In genomic region chr2:118557016-118557415, GRCh38 we compare ENCODE assay signal across 29 cellular contexts.
"Had no signal": no experiment of that assay in that cellular context is flagged by ENCODE, and none has a peak within 500 bp of the region (broad histone marks: within the 10 kb centered on the region; RNA-seq: fewer than 3 reads in every experiment).

No MANE protein-coding gene starts in this region.

- ATAC-seq: stimulated activated effector memory CD8-positive, alpha-beta T cell treated with anti-CD3 and anti-CD28 coated beads, Interleukin-12 subunit alpha, Interleukin-12 subunit beta, amount 100 ng/mL, for 72 hours; stimulated activated memory B cell treated with anti-CD40 and anti-IgM and Interleukin-4, amounts not matched to agents 10 μg/mL and 1 μg/mL and 100 μg/mL, for 72 hours; stimulated activated naive B cell treated with anti-CD40 and anti-IgM and Interleukin-4, amounts not matched to agents 10 μg/mL and 1 μg/mL and 100 μg/mL, for 72 hours; stimulated activated naive CD8-positive, alpha-beta T cell treated with anti-CD3 and anti-CD28 coated beads, Interleukin-15, amount 100 ng/mL, for 72 hours; stimulated activated naive CD8-positive, alpha-beta T cell treated with anti-CD3 and anti-CD28 coated beads, Interleukin-15, Interleukin-2, amounts not matched to agents 100 U/mL and 50 U/mL, for 24 hours; upper lobe of right lung had no signal

- H3K36me3 ChIP-seq: stomach, suprapubic skin, thoracic aorta, thyroid gland, tibial artery, tibial nerve, transverse colon, upper lobe of left lung, upper lobe of right lung, uterus, vagina had no signal

- H3K27ac ChIP-seq: stomach, suprapubic skin, testis, thoracic aorta, thyroid gland, tibial artery, tibial nerve, transverse colon, upper lobe of left lung, upper lobe of right lung, uterus, vagina had no signal

- H3K9me3 ChIP-seq: stomach, suprapubic skin, testis, thoracic aorta, thyroid gland, tibial artery, tibial nerve, transverse colon, upper lobe of left lung, upper lobe of right lung, uterus, vagina had no signal

- H3K27ac Mint-ChIP-seq: stimulated activated effector memory CD8-positive, alpha-beta T cell treated with anti-CD3 and anti-CD28 coated beads, Interleukin-12 subunit alpha, Interleukin-12 subunit beta, amount 100 ng/mL, for 72 hours; stimulated activated memory B cell treated with anti-CD40 and anti-IgM and Interleukin-4, amounts not matched to agents 10 μg/mL and 1 μg/mL and 100 μg/mL, for 72 hours; stimulated activated naive B cell treated with anti-CD40 and anti-IgM and Interleukin-4, amounts not matched to agents 10 μg/mL and 1 μg/mL and 100 μg/mL, for 72 hours; stimulated activated naive CD8-positive, alpha-beta T cell treated with anti-CD3 and anti-CD28 coated beads, Interleukin-15, amount 100 ng/mL, for 72 hours; stimulated activated naive CD8-positive, alpha-beta T cell treated with anti-CD3 and anti-CD28 coated beads, Interleukin-15, Interleukin-2, amounts not matched to agents 100 ng/mL and 50 ng/mL, for 24 hours; type B pancreatic cell had no signal

- FAIRE-seq: urothelium cell line had no signal

- H3K36me3 Mint-ChIP-seq: stimulated activated effector memory CD8-positive, alpha-beta T cell treated with anti-CD3 and anti-CD28 coated beads, Interleukin-12 subunit alpha, Interleukin-12 subunit beta, amount 100 ng/mL, for 72 hours; stimulated activated memory B cell treated with anti-CD40 and anti-IgM and Interleukin-4, amounts not matched to agents 10 μg/mL and 1 μg/mL and 100 μg/mL, for 72 hours; stimulated activated naive B cell treated with anti-CD40 and anti-IgM and Interleukin-4, amounts not matched to agents 10 μg/mL and 1 μg/mL and 100 μg/mL, for 72 hours; type B pancreatic cell had no signal

- DNase-seq: stimulated activated CD4-positive, alpha-beta T cell treated with anti-CD3 and anti-CD28 coated beads, Interleukin-2, amount 100 ng/mL, for 48 hours; stimulated activated CD4-positive, alpha-beta T cell treated with anti-CD3 and anti-CD28 coated beads, Interleukin-4, amount 100 ng/mL, for 1 hour; stimulated activated CD4-positive, alpha-beta T cell treated with anti-CD3 and anti-CD28 coated beads, Interleukin-4, amount 100 ng/mL, for 24 hours; stimulated activated CD4-positive, alpha-beta T cell treated with anti-CD3 and anti-CD28 coated beads, Interleukin-4, amount 100 ng/mL, for 4 hours; stimulated activated CD8-positive, alpha-beta memory T cell treated with anti-CD3 and anti-CD28 coated beads, Interleukin-4, amount 100 ng/mL, for 48 hours; stimulated activated naive B cell treated with anti-CD40 and anti-IgM and Interleukin-4, amounts not matched to agents 10 μg/mL and 1 μg/mL and 100 μg/mL, for 72 hours; stimulated activated naive CD4-positive, alpha-beta T cell; stimulated activated naive CD4-positive, alpha-beta T cell treated with Interleukin-2 at 50 U/mL for 16 hours; stimulated activated naive CD8-positive, alpha-beta T cell treated with anti-CD3 and anti-CD28 coated beads, Interleukin-15, amount 100 ng/mL, for 72 hours; stimulated activated naive CD8-positive, alpha-beta T cell treated with anti-CD3 and anti-CD28 coated beads, Interleukin-15, Interleukin-2, amounts not matched to agents 100 U/mL and 50 U/mL, for 24 hours; stomach; substantia nigra; testis; thyroid gland; tibial artery; transverse colon; trophoblast cell; upper lobe of left lung; upper lobe of right lung; uterus had no signal

- H3K4me3 ChIP-seq: stomach, suprapubic skin, testis, thoracic aorta, thyroid gland, tibial artery, tibial nerve, transverse colon, upper lobe of left lung, upper lobe of right lung, uterus, vagina had no signal

- H3K27me3 ChIP-seq: suprapubic skin, testis, thyroid gland, tibial artery, tibial nerve, transverse colon, upper lobe of left lung, upper lobe of right lung, uterus, vagina had no signal

- H3K4me1 ChIP-seq: stomach, suprapubic skin, testis, thyroid gland, tibial artery, tibial nerve, transverse colon, upper lobe of left lung, upper lobe of right lung, uterus, vagina had no signal

- H3K27me3 Mint-ChIP-seq: stimulated activated memory B cell treated with anti-CD40 and anti-IgM and Interleukin-4, amounts not matched to agents 10 μg/mL and 1 μg/mL and 100 μg/mL, for 72 hours had no signal

- H3K4me1 Mint-ChIP-seq: stimulated activated effector memory CD8-positive, alpha-beta T cell treated with anti-CD3 and anti-CD28 coated beads, Interleukin-12 subunit alpha, Interleukin-12 subunit beta, amount 100 ng/mL, for 72 hours; stimulated activated memory B cell treated with anti-CD40 and anti-IgM and Interleukin-4, amounts not matched to agents 10 μg/mL and 1 μg/mL and 100 μg/mL, for 72 hours; stimulated activated naive B cell treated with anti-CD40 and anti-IgM and Interleukin-4, amounts not matched to agents 10 μg/mL and 1 μg/mL and 100 μg/mL, for 72 hours; stimulated activated naive CD8-positive, alpha-beta T cell treated with anti-CD3 and anti-CD28 coated beads, Interleukin-15, amount 100 ng/mL, for 72 hours had no signal

- H3K4me3 Mint-ChIP-seq: stimulated activated effector memory CD8-positive, alpha-beta T cell treated with anti-CD3 and anti-CD28 coated beads, Interleukin-12 subunit alpha, Interleukin-12 subunit beta, amount 100 ng/mL, for 72 hours; stimulated activated memory B cell treated with anti-CD40 and anti-IgM and Interleukin-4, amounts not matched to agents 10 μg/mL and 1 μg/mL and 100 μg/mL, for 72 hours; stimulated activated naive B cell treated with anti-CD40 and anti-IgM and Interleukin-4, amounts not matched to agents 10 μg/mL and 1 μg/mL and 100 μg/mL, for 72 hours; stimulated activated naive CD8-positive, alpha-beta T cell treated with anti-CD3 and anti-CD28 coated beads, Interleukin-15, amount 100 ng/mL, for 72 hours; stimulated activated naive CD8-positive, alpha-beta T cell treated with anti-CD3 and anti-CD28 coated beads, Interleukin-15, Interleukin-2, amounts not matched to agents 100 ng/mL and 50 ng/mL, for 24 hours; type B pancreatic cell had no signal

- H3K9me3 Mint-ChIP-seq: stimulated activated memory B cell treated with anti-CD40 and anti-IgM and Interleukin-4, amounts not matched to agents 10 μg/mL and 1 μg/mL and 100 μg/mL, for 72 hours; type B pancreatic cell had no signal
